ENCODE assay signal across 9 cellular contexts in genomic region chr5:128081111-128081865, GRCh38. TPM values are rescaled to one million over a fixed set of nuclear protein-coding genes. Genes with fewer than 3 reads are reported as not detected.
DNase-seq lines count a peak whose midpoint lies in the region; ATAC-seq, FAIRE-seq and TF ChIP-seq lines count a peak whose summit lies in the region.
"Had no signal": no experiment of that assay in that cellular context is flagged by ENCODE, and none has a peak within 500 bp of the region (broad histone marks: within the 10 kb centered on the region; RNA-seq: fewer than 3 reads in every experiment).

No MANE protein-coding gene starts in this region.

- H3K27ac ChIP-seq in DOHH2 (ENCODE audit: low read depth, low read length) (peak overlapping the region; percentile 90), trophoblast cell (ENCODE audit: low read depth, low read length) (no peak overlapping the region)

- H2BK12ac ChIP-seq in trophoblast cell (ENCODE audit: low read length), result no peak overlapping the region

- no peak overlapping the region for H2AFZ ChIP-seq in trophoblast cell (ENCODE audit: insufficient read depth, low read length, poor library complexity)

- H3K18ac ChIP-seq in trophoblast cell (ENCODE audit: low read length), result no peak overlapping the region

- no CpG with 5 or more reads among the region's 5 CpGs for WGBS in trophoblast cell (ENCODE audit: extremely low coverage, insufficient coverage, insufficient read length)

- H3K4me2 ChIP-seq in DOHH2 (ENCODE audit: low read length), result peak overlapping the region; percentile 90
- no peak overlapping the region for H3K4me2 ChIP-seq in trophoblast cell (ENCODE audit: low read length)

- no peak overlapping the region for H3K4ac ChIP-seq in trophoblast cell (ENCODE audit: low read depth, low read length)

- H3K4me3 ChIP-seq in DOHH2 (ENCODE audit: low read length) (peak overlapping the region; percentile 85), choroid plexus epithelial cell (ENCODE audit: low read depth, low read length) (peak overlapping the region; percentile 85), trophoblast cell (ENCODE audit: low read depth, low read length) (no peak overlapping the region)

- H3K79me2 ChIP-seq in DOHH2 (ENCODE audit: control insufficient read depth, low read length), result peaks cover 89% of the 10 kb centered on the region
- H3K79me2 ChIP-seq in trophoblast cell (ENCODE audit: control insufficient read depth, insufficient read depth, low read length, poor library complexity), result peaks cover 17% of the 10 kb centered on the region

- peaks cover 3% of the 10 kb centered on the region for H3F3A ChIP-seq in DOHH2 (ENCODE audit: control insufficient read depth, insufficient read depth)

- no peak overlapping the region for H3K23ac ChIP-seq in trophoblast cell (ENCODE audit: low read length)

- ATAC-seq in HG03354 (IDR thresholded peaks at IDR 0.05; ENCODE audit: poor library complexity, severe bottlenecking, unreplicated experiment), result no peak
- no peak for ATAC-seq in GM19035 (IDR thresholded peaks at IDR 0.05; ENCODE audit: unreplicated experiment)
- no peak for ATAC-seq in GM21390 (IDR thresholded peaks at IDR 0.05; ENCODE audit: unreplicated experiment)

- peaks cover 53% of the 10 kb centered on the region for H3K36me3 ChIP-seq in DOHH2 (ENCODE audit: control insufficient read depth, low read length)
- H3K36me3 ChIP-seq in trophoblast cell (ENCODE audit: control insufficient read depth in 1 of 2, insufficient read depth in 2 of 2, low read length in 2 of 2), result no peaks in the 10 kb centered on the region

- no peaks in the 10 kb centered on the region for H3K9me3 ChIP-seq in DOHH2 (ENCODE audit: control insufficient read depth, insufficient read depth, low read length)
- peaks cover 2% of the 10 kb centered on the region for H3K9me3 ChIP-seq in trophoblast cell (ENCODE audit: insufficient read depth, low read depth, low read length)

- H2BK120ac ChIP-seq in trophoblast cell (ENCODE audit: insufficient read depth, low read length, poor library complexity), result no peak overlapping the region

- DNase-seq in NAMALWA (ENCODE audit: low spot score), result peak; percentile 23
- peak; percentile 52 for DNase-seq in choroid plexus epithelial cell (ENCODE audit: low read depth)
- DNase-seq in trophoblast cell, result peak; percentile 71 to 93
- no peak for DNase-seq in RCC 7860 (ENCODE audit: low spot score)
- DNase-seq: NCI-H1048 had no signal

- no peak overlapping the region for H2BK5ac ChIP-seq in trophoblast cell (ENCODE audit: low read depth, low read length, poor library complexity)

- no peak overlapping the region for H2AK5ac ChIP-seq in trophoblast cell (ENCODE audit: low read length)

- no peak overlapping the region for H4K8ac ChIP-seq in trophoblast cell (ENCODE audit: low read depth, low read length)

- peaks cover 6% of the 10 kb centered on the region; the same call in 1 of the 2 replicates for H4K20me1 ChIP-seq in DOHH2 (ENCODE audit: control insufficient read depth, insufficient read depth, low read depth, low read length)

- H3K27me3 ChIP-seq in DOHH2 (ENCODE audit: control insufficient read depth, low read length), result no peaks in the 10 kb centered on the region
- H3K27me3 ChIP-seq in trophoblast cell (ENCODE audit: insufficient read depth, low read length), result no peaks in the 10 kb centered on the region

- no peak overlapping the region for H4K12ac ChIP-seq in trophoblast cell (ENCODE audit: low read depth, low read length)

- no peak for FAIRE-seq in RCC 7860 (lab: Jason Lieb, UNC)

- no peak overlapping the region for H3K14ac ChIP-seq in trophoblast cell (ENCODE audit: low read length)

- H4K91ac ChIP-seq in trophoblast cell (ENCODE audit: low read depth, low read length), result no peak overlapping the region

- peaks cover 16% of the 10 kb centered on the region for H3K79me1 ChIP-seq in trophoblast cell (ENCODE audit: low read length)

- no peak overlapping the region for H3K9ac ChIP-seq in trophoblast cell (ENCODE audit: low read length)

- H3K9me2 ChIP-seq in DOHH2 (replicated peaks; ENCODE audit: control insufficient read depth, low read length), result no peaks in the 10 kb centered on the region

- peaks cover 42% of the 10 kb centered on the region for H3K4me1 ChIP-seq in DOHH2 (ENCODE audit: control insufficient read depth, low read length)
- H3K4me1 ChIP-seq in trophoblast cell (ENCODE audit: control insufficient read depth in 1 of 2, insufficient read depth in 2 of 2, low read length in 2 of 2), result peaks cover 3 to 4% of the 10 kb centered on the region in 2 experiments

- TF ChIP-seq CTCF in DOHH2 (IDR thresholded peaks at IDR 0.05; ENCODE audit: low read depth, low read length, poor library complexity, severe bottlenecking) (peak; percentile 29), choroid plexus epithelial cell (conservative IDR thresholded peaks at IDR 0.05; ENCODE audit: low read depth, low read length) (peak; percentile 40)

RNA-seq across cellular contexts. Expression of gene SLC12A2, which starts 2.3 kb away (rescaled TPM):
- polyA plus RNA-seq in trophoblast cell (2013), result 20.8 and 21.9 TPM in 2 replicates
